In genomic region chr7:18064242-18064838, GRCh38 we compare ENCODE assay signal across 9 cellular contexts. TPM values are rescaled to one million over a fixed set of nuclear protein-coding genes. Genes with fewer than 3 reads are reported as not detected.
DNase-seq lines count a peak whose midpoint lies in the region; ATAC-seq and TF ChIP-seq lines count a peak whose summit lies in the region.
"Had no signal": no experiment of that assay in that cellular context is flagged by ENCODE, and none has a peak within 500 bp of the region (broad histone marks: within the 10 kb centered on the region; RNA-seq: fewer than 3 reads in every experiment).

No MANE protein-coding gene starts in this region.

- no peak overlapping the region for H3K4me3 ChIP-seq in WI38 (ENCODE audit: low read depth, low read length)
- H3K4me3 ChIP-seq in lower lobe of right lung, result no peak overlapping the region

- DNase-seq in AML-193 (lab: John Stamatoyannopoulos, UW), result peak; percentile 10 to 19
- no peak for DNase-seq in lower lobe of right lung
- DNase-seq in HK-2 (ENCODE audit: unreplicated experiment), result no peak
- DNase-seq in T-helper 9 cell, result no peak
- no peak for DNase-seq in NCI-H1105 (lab: John Stamatoyannopoulos, UW)

- ATAC-seq in HG03342 (IDR thresholded peaks at IDR 0.05; ENCODE audit: unreplicated experiment), result peak; percentile 79
- peak; percentile 61 to 64 for ATAC-seq in lower lobe of right lung
- ATAC-seq: stimulated activated effector memory CD8-positive, alpha-beta T cell treated with anti-CD3 and anti-CD28 coated beads, Interleukin-12 subunit alpha, Interleukin-12 subunit beta, amount 100 ng/mL, for 72 hours had no signal

- intact Hi-C loops in lower lobe of right lung (cut with DNase I), result no loop called here

- TF ChIP-seq CTCF in GM12873 (IDR thresholded peaks at IDR 0.05; ENCODE audit: insufficient read depth, low read depth, low read length, missing control alignments), result peak; percentile 79
- TF ChIP-seq CTCF in WI38 (IDR thresholded peaks at IDR 0.05; ENCODE audit: low read depth, low read length), result peak; percentile 55
- peak; percentile 53 for TF ChIP-seq CTCF in lower lobe of right lung (IDR thresholded peaks at IDR 0.05)

- H3K27me3 ChIP-seq in lower lobe of right lung (ENCODE audit: low read depth), result no peaks in the 10 kb centered on the region

- no peaks in the 10 kb centered on the region for H3K4me1 ChIP-seq in lower lobe of right lung

- no peak overlapping the region for H3K27ac ChIP-seq in lower lobe of right lung

- H3K36me3 ChIP-seq in lower lobe of right lung, result no peaks in the 10 kb centered on the region

- H3K9me3 ChIP-seq in lower lobe of right lung, result no peaks in the 10 kb centered on the region

RNA-seq across cellular contexts. Expression of gene PRPS1L1, which starts 36.7 kb away (rescaled TPM):
- total RNA-seq in lower lobe of right lung, result not detected

Comparison
In these comparisons a context has a peak if more than half of its experiments do, and no peak if none do; other contexts are left out.
1. DNase-seq: peak in AML-193 (2 of 2); none in lower lobe of right lung (single experiment), HK-2 (single experiment), T-helper 9 cell (single experiment) and NCI-H1105 (single experiment).
2. Peak in every context shown above with its lines, with median percentiles within 50 percentile points of each other: CTCF ChIP-seq.